In genomic region chr2:203446780-203447179, GRCh38 we compare ENCODE assay signal across 26 cellular contexts.
"Had no signal": no experiment of that assay in that cellular context is flagged by ENCODE, and none has a peak within 500 bp of the region (broad histone marks: within the 10 kb centered on the region; RNA-seq: fewer than 3 reads in every experiment).

No MANE protein-coding gene starts in this region.

- H3K27ac ChIP-seq: dorsolateral prefrontal cortex, epithelial cell of prostate, gastrocnemius medialis, lower lobe of right lung, pancreas, sigmoid colon, skin epidermis, spleen, testis, tibial artery had no signal

- ATAC-seq: esophagus mucosa; gastrocnemius medialis; left ventricle myocardium superior; lower lobe of right lung; natural killer cell; pancreas; stimulated activated memory B cell treated with anti-CD40 and anti-IgM and Interleukin-4, amounts not matched to agents 10 μg/mL and 1 μg/mL and 100 μg/mL, for 72 hours had no signal

- H3K36me3 Mint-ChIP-seq: memory B cell; natural killer cell; stimulated activated memory B cell treated with anti-CD40 and anti-IgM and Interleukin-4, amounts not matched to agents 10 μg/mL and 1 μg/mL and 100 μg/mL, for 72 hours had no signal

- FAIRE-seq: colon, keratinocyte, pancreas had no signal

- H3K27me3 Mint-ChIP-seq: stimulated activated memory B cell treated with anti-CD40 and anti-IgM and Interleukin-4, amounts not matched to agents 10 μg/mL and 1 μg/mL and 100 μg/mL, for 72 hours; type B pancreatic cell had no signal

- H3K4me3 ChIP-seq: dorsolateral prefrontal cortex, gastrocnemius medialis, lower lobe of right lung, pancreas, sigmoid colon, skin epidermis, spleen, testis, tibial artery had no signal

- H3K9me3 ChIP-seq: gastrocnemius medialis, lower lobe of right lung, pancreas, sigmoid colon, spleen, testis, tibial artery had no signal

- DNase-seq: dorsolateral prefrontal cortex; effector CD4-positive, alpha-beta T cell; foreskin fibroblast; gastrocnemius medialis; head of caudate nucleus; left ventricle myocardium superior; lower lobe of right lung; natural killer cell; occipital lobe; pancreas; retina; sigmoid colon; spleen; stimulated activated CD4-positive, alpha-beta T cell treated with anti-CD3 and anti-CD28 coated beads, Interleukin-4, amount 100 ng/mL, for 4 hours; stimulated activated naive CD8-positive, alpha-beta T cell treated with anti-CD3 and anti-CD28 coated beads, Interleukin-15, Interleukin-2, amounts not matched to agents 100 U/mL and 50 U/mL, for 24 hours; substantia nigra; testis; tibial artery had no signal

- H3K9me3 Mint-ChIP-seq: memory B cell; natural killer cell; stimulated activated memory B cell treated with anti-CD40 and anti-IgM and Interleukin-4, amounts not matched to agents 10 μg/mL and 1 μg/mL and 100 μg/mL, for 72 hours; type B pancreatic cell had no signal

- H3K27me3 ChIP-seq: dorsolateral prefrontal cortex, gastrocnemius medialis, pancreas, sigmoid colon, spleen, testis, tibial artery had no signal

- H3K4me3 Mint-ChIP-seq: memory B cell; natural killer cell; stimulated activated memory B cell treated with anti-CD40 and anti-IgM and Interleukin-4, amounts not matched to agents 10 μg/mL and 1 μg/mL and 100 μg/mL, for 72 hours; type B pancreatic cell had no signal

- H3K4me1 ChIP-seq: lower lobe of right lung, pancreas, testis had no signal

- H3K27ac Mint-ChIP-seq: memory B cell; natural killer cell; stimulated activated memory B cell treated with anti-CD40 and anti-IgM and Interleukin-4, amounts not matched to agents 10 μg/mL and 1 μg/mL and 100 μg/mL, for 72 hours; type B pancreatic cell had no signal

- H3K36me3 ChIP-seq: pancreas had no signal

- H3K4me1 Mint-ChIP-seq: natural killer cell; stimulated activated memory B cell treated with anti-CD40 and anti-IgM and Interleukin-4, amounts not matched to agents 10 μg/mL and 1 μg/mL and 100 μg/mL, for 72 hours had no signal
